8 cellular contexts compared by ENCODE assay signal in the genomic region with DNA sequence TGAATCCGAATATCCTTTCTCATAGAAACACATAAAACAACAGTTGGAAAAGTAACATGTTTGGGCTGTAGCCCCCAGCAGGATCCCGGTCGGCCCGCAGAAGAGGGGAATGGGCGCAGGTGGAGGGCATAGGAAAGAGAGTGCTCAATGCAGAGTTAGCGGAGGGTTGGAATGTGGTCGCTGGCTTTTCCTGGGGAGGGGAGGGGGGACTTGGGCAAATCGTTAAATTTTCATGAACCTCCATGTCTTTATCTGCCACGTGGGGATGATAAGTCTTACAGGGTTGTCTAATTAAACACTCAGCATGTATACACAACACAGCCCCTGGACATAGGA. TPM values are rescaled to one million over a fixed set of nuclear protein-coding genes. Genes with fewer than 3 reads are reported as not detected.
DNase-seq lines count a peak whose midpoint lies in the region; ATAC-seq and TF ChIP-seq lines count a peak whose summit lies in the region.

No MANE protein-coding gene starts in this region.

- H3K4me1 ChIP-seq in A673 (ENCODE audit: insufficient read depth, low read length, poor library complexity, severe bottlenecking) (peaks cover 14% of the 10 kb centered on the region), mucosa of stomach (ENCODE audit: control insufficient read depth, insufficient read depth, low read length) (peaks cover 14% of the 10 kb centered on the region)

- no peaks in the 10 kb centered on the region for H3K36me3 ChIP-seq in A673 (ENCODE audit: insufficient read depth, low read length, poor library complexity, severe bottlenecking)
- no peaks in the 10 kb centered on the region for H3K36me3 ChIP-seq in mucosa of stomach (ENCODE audit: control insufficient read depth, insufficient read depth, low read length)

- H3K4me3 ChIP-seq in A673 (ENCODE audit: low read depth, low read length, poor library complexity, severe bottlenecking) (peak overlapping the region; percentile 78), cardiac fibroblast (replicated peaks in 1 of 2; ENCODE audit: low read depth in 2 of 2, low read length in 2 of 2) (peak overlapping the region; percentile 40 to 79), mucosa of stomach (ENCODE audit: low read length) (peak overlapping the region; percentile 82)

- H3K27ac ChIP-seq in A673 (ENCODE audit: low read depth, low read length, poor library complexity, severe bottlenecking), result no peak overlapping the region

- ATAC-seq in HG03045 (IDR thresholded peaks at IDR 0.05; ENCODE audit: unreplicated experiment) (peak; percentile 5), GM19467 (IDR thresholded peaks at IDR 0.05; ENCODE audit: unreplicated experiment) (no peak)

- H3K9ac ChIP-seq in mucosa of stomach (ENCODE audit: low read length), result peak overlapping the region; percentile 52

- POLR2A ChIA-PET in A673 (lab: Charles Lee; ENCODE audit: low non-redundant PET), result interaction anchor here (0.6 kb wide), 1 partner anchor 640 kb away, joined by 3 read pairs; no protein-coding TSS in a partner anchor

- DNase-seq in A673 (ENCODE audit: low spot score) (no peak), cardiac fibroblast (ENCODE audit: low read depth in 2 of 2) (no peak), NCI-H1092 treated with DMSO at 0.1 percent for 48 hours (lab: John Stamatoyannopoulos, UW) (no peak), posterior cingulate gyrus (no peak), OCI-M2 (lab: John Stamatoyannopoulos, UW; ENCODE audit: unreplicated experiment) (no peak)

- no TSS peak for BruUV-seq in A673 (replicated peaks; lab: Mats Ljungman, UMichigan)

- H3K9me3 ChIP-seq in A673 (ENCODE audit: low read depth, low read length, poor library complexity, severe bottlenecking), result no peaks in the 10 kb centered on the region
- H3K9me3 ChIP-seq in mucosa of stomach (ENCODE audit: control insufficient read depth, low read length), result no peaks in the 10 kb centered on the region

- TF ChIP-seq CTCF in A673 (conservative IDR thresholded peaks at IDR 0.05; ENCODE audit: low read depth, low read length), result no peak
- no peak for TF ChIP-seq CTCF in cardiac fibroblast (IDR thresholded peaks at IDR 0.05; ENCODE audit: low read depth, low read length)

- H3K27me3 ChIP-seq in A673 (replicated peaks; ENCODE audit: insufficient read depth, low read depth, low read length, poor library complexity), result no peaks in the 10 kb centered on the region
- H3K27me3 ChIP-seq in mucosa of stomach (ENCODE audit: control insufficient read depth, insufficient read depth, low read length), result no peaks in the 10 kb centered on the region

- CTCF ChIA-PET in A673 (lab: Charles Lee), result no interaction called here

- intact Hi-C loops in A673 (cut with micrococcal nuclease; ENCODE audit: unreplicated experiment) (no loop called here), posterior cingulate gyrus (cut with DNase I) (loop anchor here (1.0 to 2.0 kb wide), 2 partner anchors 22 to 60 kb away; partner anchors contain the start of gene POMP)

RNA-seq across cellular contexts. Expression of gene SLC46A3, which starts 0.4 kb away (rescaled TPM):
- total RNA-seq in A673 (2021), result 2.3 and 3.0 TPM in 2 replicates
